ENCODE assay signal across 22 cellular contexts in genomic region chr6:71706523-71706922, GRCh38.
DNase-seq lines count a peak whose midpoint lies in the region; ATAC-seq and TF ChIP-seq lines count a peak whose summit lies in the region.
"Had no signal": no experiment of that assay in that cellular context is flagged by ENCODE, and none has a peak within 500 bp of the region (broad histone marks: within the 10 kb centered on the region; RNA-seq: fewer than 3 reads in every experiment).

No MANE protein-coding gene starts in this region.

- DNase-seq in OCI-LY7 (ENCODE audit: low spot score) (no peak), AG08396 (ENCODE audit: low spot score) (no peak), DMS79 treated with DMSO at 0.1 percent for 48 hours (lab: John Stamatoyannopoulos, UW) (no peak), GM10248 (ENCODE audit: extremely low spot score) (no peak)
- DNase-seq: activated CD4-positive, alpha-beta T cell treated with anti-CD3 and anti-CD28 coated beads for 36 hours; activated naive CD4-positive, alpha-beta T cell treated with anti-CD3 and anti-CD28 coated beads, Interleukin-2, amount 50 U/mL, for 16 hours; DMS79; kidney glomerular epithelial cell; NCI-H1417 treated with DMSO at 0.1 percent for 48 hours; NCI-H524; right cardiac atrium; T-helper 17 cell had no signal

- no peak overlapping the region for H3K4me3 ChIP-seq in OCI-LY7 (ENCODE audit: low read depth, low read length, poor library complexity, severe bottlenecking)
- H3K4me3 ChIP-seq: breast epithelium, hepatocyte had no signal

- intact Hi-C loops in OCI-LY7 (cut with micrococcal nuclease; ENCODE audit: unreplicated experiment), result no loop called here

- BruUV-seq in OCI-LY7 (replicated peaks; lab: Mats Ljungman, UMichigan), result no TSS peak

- CTCF ChIA-PET in OCI-LY7 (lab: Charles Lee; ENCODE audit: unreplicated experiment) (no interaction called here), GM10248 (lab: Yijun Ruan, JAX) (no interaction called here)

- 0 out of 2 replicates have a peak overlapping the region, but pooled peaks have one; percentile 45 for H2AFZ ChIP-seq in OCI-LY7 (ENCODE audit: low read length)
- H2AFZ ChIP-seq: hepatocyte had no signal

- no peaks in the 10 kb centered on the region for H3K4me1 ChIP-seq in OCI-LY7 (ENCODE audit: insufficient read depth, low read length, poor library complexity, severe bottlenecking)
- H3K4me1 ChIP-seq: breast epithelium had no signal

- H4K20me1 ChIP-seq in OCI-LY7 (ENCODE audit: insufficient read depth, low read length), result no peaks in the 10 kb centered on the region

- POLR2A ChIA-PET in OCI-LY7 (lab: Charles Lee) (no interaction called here), GM10248 (lab: Yijun Ruan, JAX) (no interaction called here)

- H3K27ac ChIP-seq in OCI-LY7 (ENCODE audit: low read depth, low read length, poor library complexity, severe bottlenecking), result no peak overlapping the region
- H3K27ac ChIP-seq: breast epithelium, C4-2B, hepatocyte, neutrophil, RWPE1 had no signal

- H3K4me2 ChIP-seq in OCI-LY7 (ENCODE audit: low read length), result no peak overlapping the region
- H3K4me2 ChIP-seq: hepatocyte had no signal

- no peaks in the 10 kb centered on the region for H3K9me2 ChIP-seq in OCI-LY7 (ENCODE audit: insufficient read depth, low read length)

- no peak for TF ChIP-seq CTCF in OCI-LY7 (conservative IDR thresholded peaks at IDR 0.05; ENCODE audit: low read length)
- no peak for TF ChIP-seq CTCF in GM10248 (IDR thresholded peaks at IDR 0.05; ENCODE audit: control extremely low read depth, extremely low read depth, low read depth, missing control alignments)

- no peaks in the 10 kb centered on the region for H3K79me2 ChIP-seq in OCI-LY7 (ENCODE audit: insufficient read depth, low read depth, low read length)
- H3K79me2 ChIP-seq: hepatocyte had no signal

- H3K36me3 ChIP-seq in OCI-LY7 (ENCODE audit: insufficient read depth, low read length), result no peaks in the 10 kb centered on the region
- H3K36me3 ChIP-seq: breast epithelium, neutrophil had no signal

- peak; percentile 57 for ATAC-seq in GM19025 (IDR thresholded peaks at IDR 0.05; ENCODE audit: low read depth, unreplicated experiment)
- peak; percentile 70 for ATAC-seq in GM21786 (IDR thresholded peaks at IDR 0.05; ENCODE audit: unreplicated experiment)
- peak; percentile 53 for ATAC-seq in HG03196 (IDR thresholded peaks at IDR 0.05; ENCODE audit: unreplicated experiment)
- no peak for ATAC-seq in HG02610 (IDR thresholded peaks at IDR 0.05; ENCODE audit: unreplicated experiment)
- ATAC-seq: activated CD4-positive, alpha-beta T cell treated with anti-CD3 and anti-CD28 coated beads for 36 hours; HCT116; right cardiac atrium; T-helper 17 cell had no signal

- no peaks in the 10 kb centered on the region for H3K9me3 ChIP-seq in OCI-LY7 (ENCODE audit: low read length)
- H3K9me3 ChIP-seq: breast epithelium, neutrophil had no signal
